ENCODE assay signal across 3 cellular contexts in genomic region chr17:38611070-38611786, GRCh38.
TF ChIP-seq lines count a peak whose summit lies in the region.

No MANE protein-coding gene starts in this region.

TF ChIP-seq in HEK293, 187 proteins besides CTCF, POLR2A, EP300 and RAD21 (continued from another document):
- TF ChIP-seq ZNF645 (tag by site-specific recombination; IDR thresholded peaks at IDR 0.05) (no peak), KLF1 (tag by site-specific recombination; IDR thresholded peaks at IDR 0.05) (peak; percentile 74), ZNF19 (tag by site-specific recombination; IDR thresholded peaks at IDR 0.05; ENCODE audit: low read depth) (no peak), PRDM1 (tag by site-specific recombination; IDR thresholded peaks at IDR 0.05) (peak; percentile 75), ZNF18 (tag by site-specific recombination; IDR thresholded peaks at IDR 0.05) (no peak)

TF ChIP-seq in WTC11, 78 proteins besides CTCF, POLR2A, EP300 and RAD21 (continued from another document):
- 0 out of 2 replicates have a peak, but pooled peaks have one; percentile 56 for TF ChIP-seq ZNF512 (CRISPR knock-in tag; IDR thresholded peaks at IDR 0.05; ENCODE audit: borderline replicate concordance)
TF ChIP-seq in WTC11: peak in this region for 1.

TF ChIP-seq in HepG2, 621 proteins besides CTCF, POLR2A, EP300 and RAD21:
- TF ChIP-seq USF2 (IDR thresholded peaks at IDR 0.05; ENCODE audit: low read depth, low read length) (0 out of 2 replicates have a peak, but pooled peaks have one; percentile 9), USF2 (CRISPR knock-in tag; IDR thresholded peaks at IDR 0.05; ENCODE audit: borderline replicate concordance) (no peak), ZSCAN5A (CRISPR knock-in tag; IDR thresholded peaks at IDR 0.05; ENCODE audit: borderline replicate concordance) (no peak), ZBTB3 (CRISPR knock-in tag; IDR thresholded peaks at IDR 0.05; ENCODE audit: borderline replicate concordance, low read depth) (no peak), FOSL2 (CRISPR knock-in tag; IDR thresholded peaks at IDR 0.05) (no peak), MAZ (IDR thresholded peaks at IDR 0.05; ENCODE audit: borderline replicate concordance, low read depth, low read length) (no peak), MAZ (CRISPR knock-in tag; IDR thresholded peaks at IDR 0.05; ENCODE audit: low read depth) (0 out of 2 replicates have a peak, but pooled peaks have one; percentile 6), ZFP91 (CRISPR knock-in tag; IDR thresholded peaks at IDR 0.05; ENCODE audit: borderline replicate concordance) (0 out of 2 replicates have a peak, but pooled peaks have one; percentile 11), ZNF431 (CRISPR knock-in tag; IDR thresholded peaks at IDR 0.05; ENCODE audit: borderline replicate concordance, low read depth) (no peak), HNRNPK (IDR thresholded peaks at IDR 0.05; ENCODE audit: low read depth, low read length, poor library complexity, severe bottlenecking) (peak; percentile 26), ZNF770 (CRISPR knock-in tag; IDR thresholded peaks at IDR 0.05) (peak; percentile 90), ZNF687 (CRISPR knock-in tag; IDR thresholded peaks at IDR 0.05) (peak; percentile 44; the same call in 1 of the 2 replicates), ZNF263 (CRISPR knock-in tag; IDR thresholded peaks at IDR 0.05) (peak; percentile 59), BORCS8-MEF2B (CRISPR knock-in tag; IDR thresholded peaks at IDR 0.05) (no peak), ZNF460 (CRISPR knock-in tag; IDR thresholded peaks at IDR 0.05; ENCODE audit: borderline replicate concordance) (peak; percentile 53; the same call in 1 of the 2 replicates), ZMYM3 (CRISPR knock-in tag; IDR thresholded peaks at IDR 0.05) (peak; percentile 15; the same call in 1 of the 2 replicates), ZMAT5 (CRISPR knock-in tag; IDR thresholded peaks at IDR 0.05; ENCODE audit: borderline replicate concordance, low read depth) (no peak), DPF2 (CRISPR knock-in tag; IDR thresholded peaks at IDR 0.05; ENCODE audit: borderline replicate concordance, low read depth) (no peak)
